22 cellular contexts compared by ENCODE assay signal in the genomic region with DNA sequence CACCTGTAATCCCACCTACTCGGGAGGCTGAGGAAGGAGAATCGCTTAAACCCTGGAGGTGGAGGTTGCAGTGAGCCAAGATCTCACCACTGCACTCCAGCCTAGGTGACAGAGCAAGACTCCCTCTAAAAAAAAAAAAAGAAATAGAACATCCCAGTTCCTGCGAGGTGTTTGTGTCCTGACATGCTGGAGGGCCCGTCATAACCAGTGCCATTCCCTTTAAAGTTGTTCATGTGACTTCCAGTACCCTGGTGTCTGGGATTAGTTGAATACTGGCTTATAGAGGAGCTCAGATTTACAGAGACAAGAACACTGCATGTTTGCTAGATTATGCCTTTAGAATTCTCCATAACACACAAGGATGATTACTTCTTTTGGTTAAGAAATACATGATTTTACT.
"Had no signal": no experiment of that assay in that cellular context is flagged by ENCODE, and none has a peak within 500 bp of the region (broad histone marks: within the 10 kb centered on the region; RNA-seq: fewer than 3 reads in every experiment).

No MANE protein-coding gene starts in this region.

- H2AFZ ChIP-seq: neural progenitor cell, parathyroid adenoma had no signal

- H3K4me2 ChIP-seq: neural progenitor cell had no signal

- H3K36me3 ChIP-seq: neural progenitor cell had no signal

- H3K27ac ChIP-seq: esophagus muscularis mucosa, heart right ventricle, neural progenitor cell, parathyroid adenoma, testis, tibial artery had no signal

- H3K79me2 ChIP-seq: parathyroid adenoma had no signal

- ATAC-seq: effector memory CD8-positive, alpha-beta T cell; heart right ventricle; left lobe of liver; naive thymus-derived CD4-positive, alpha-beta T cell; right lobe of liver; stimulated activated memory B cell treated with anti-CD40 and anti-IgM and Interleukin-4, amounts not matched to agents 10 μg/mL and 1 μg/mL and 100 μg/mL, for 72 hours; stimulated activated naive CD8-positive, alpha-beta T cell treated with anti-CD3 and anti-CD28 coated beads, Interleukin-15, Interleukin-2, amounts not matched to agents 100 U/mL and 50 U/mL, for 24 hours had no signal

- H3K9me3 ChIP-seq: esophagus muscularis mucosa, heart right ventricle, right lobe of liver, testis, tibial artery had no signal

- H3K9ac ChIP-seq: neural progenitor cell, parathyroid adenoma had no signal

- DNase-seq: cortex of kidney; effector memory CD8-positive, alpha-beta T cell; foreskin melanocyte; glutamatergic neuron; heart right ventricle; hypothalamus; immature natural killer cell; islet precursor cell; mesenchymal stem cell; naive thymus-derived CD4-positive, alpha-beta T cell; right lobe of liver; stimulated activated CD4-positive, alpha-beta T cell treated with anti-CD3 and anti-CD28 coated beads, Interleukin-4, amount 100 ng/mL, for 4 hours; stimulated activated naive CD8-positive, alpha-beta T cell treated with anti-CD3 and anti-CD28 coated beads, Interleukin-15, Interleukin-2, amounts not matched to agents 100 U/mL and 50 U/mL, for 24 hours; substantia nigra; testis; tibial artery had no signal

- H3K27me3 ChIP-seq: esophagus muscularis mucosa, heart right ventricle, neural progenitor cell, right lobe of liver, testis, tibial artery had no signal

- H3K4me1 ChIP-seq: parathyroid adenoma, testis, tibial artery had no signal

- H3K4me3 ChIP-seq: esophagus muscularis mucosa, heart right ventricle, lung, neural progenitor cell, right lobe of liver, testis, tibial artery had no signal
